In genomic region chr3:192553707-192554106, GRCh38 we compare ENCODE assay signal across 1 cellular context.
TF ChIP-seq lines count a peak whose summit lies in the region.

No MANE protein-coding gene starts in this region.

TF ChIP-seq in WTC11, 78 proteins besides CTCF, POLR2A, EP300 and RAD21 (continued from another document):
- TF ChIP-seq ZNF281 (CRISPR knock-in tag; IDR thresholded peaks at IDR 0.05), result no peak
- TF ChIP-seq GABPB1 (CRISPR knock-in tag; IDR thresholded peaks at IDR 0.05), result no peak
- TF ChIP-seq, protein P1, sequence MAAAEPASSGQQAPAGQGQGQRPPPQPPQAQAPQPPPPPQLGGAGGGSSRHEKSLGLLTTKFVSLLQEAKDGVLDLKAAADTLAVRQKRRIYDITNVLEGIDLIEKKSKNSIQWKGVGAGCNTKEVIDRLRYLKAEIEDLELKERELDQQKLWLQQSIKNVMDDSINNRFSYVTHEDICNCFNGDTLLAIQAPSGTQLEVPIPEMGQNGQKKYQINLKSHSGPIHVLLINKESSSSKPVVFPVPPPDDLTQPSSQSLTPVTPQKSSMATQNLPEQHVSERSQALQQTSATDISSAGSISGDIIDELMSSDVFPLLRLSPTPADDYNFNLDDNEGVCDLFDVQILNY (CRISPR knock-in tag; IDR thresholded peaks at IDR 0.05), result no peak
- no peak for TF ChIP-seq NR1H2 (CRISPR knock-in tag; IDR thresholded peaks at IDR 0.05)
